ENCODE assay signal across 1 cellular context in the genomic region with DNA sequence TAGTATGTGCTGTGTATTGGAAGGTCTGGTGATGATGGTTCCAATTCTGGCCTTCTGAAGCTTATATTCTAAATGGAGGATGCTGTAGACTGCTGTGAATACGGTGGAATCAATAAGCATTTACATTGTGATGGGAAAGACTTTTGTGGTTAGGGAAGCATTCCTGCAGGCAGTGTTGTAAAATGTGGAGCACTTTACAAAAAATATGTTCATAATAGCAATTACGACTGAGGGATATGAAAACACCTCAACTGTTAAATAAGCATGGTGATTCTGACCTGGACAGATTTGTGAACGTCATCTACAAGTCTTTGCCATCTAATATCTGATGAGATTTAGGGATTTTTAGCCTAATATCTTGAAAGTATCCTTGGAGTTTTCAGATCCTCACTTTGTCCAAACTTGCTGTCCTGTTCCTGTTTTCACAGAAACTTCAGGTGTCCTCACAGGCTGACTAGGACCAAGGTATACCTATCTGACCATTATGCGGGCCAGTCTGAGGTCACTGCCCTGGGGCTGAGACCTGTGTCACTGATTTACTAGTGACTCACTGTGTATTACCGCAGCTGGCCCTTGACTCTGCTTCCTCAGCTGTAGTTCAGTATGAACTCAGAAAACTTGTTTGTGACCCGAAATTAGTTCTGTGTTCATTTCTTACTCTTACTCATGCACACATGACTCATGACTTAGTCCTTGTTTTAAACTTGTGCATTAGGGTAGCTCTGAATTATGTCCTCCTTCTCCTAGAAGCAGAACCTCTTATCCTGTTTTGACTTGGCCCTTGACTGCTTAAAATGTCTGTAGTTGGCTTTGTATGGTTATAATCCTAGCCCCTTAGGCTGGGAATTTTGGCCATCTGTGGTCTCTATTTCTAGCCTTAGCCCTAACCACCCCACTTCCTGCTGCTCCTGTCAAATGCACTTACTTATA.
A peak's percentile ranks its signal among the peaks of the same experiment; 100 is the strongest.
TF ChIP-seq lines count a peak whose summit lies in the region.

No MANE protein-coding gene starts in this region.

TF ChIP-seq in HepG2, 621 proteins besides CTCF, POLR2A, EP300 and RAD21 (continued from another document):
- TF ChIP-seq, protein P1, sequence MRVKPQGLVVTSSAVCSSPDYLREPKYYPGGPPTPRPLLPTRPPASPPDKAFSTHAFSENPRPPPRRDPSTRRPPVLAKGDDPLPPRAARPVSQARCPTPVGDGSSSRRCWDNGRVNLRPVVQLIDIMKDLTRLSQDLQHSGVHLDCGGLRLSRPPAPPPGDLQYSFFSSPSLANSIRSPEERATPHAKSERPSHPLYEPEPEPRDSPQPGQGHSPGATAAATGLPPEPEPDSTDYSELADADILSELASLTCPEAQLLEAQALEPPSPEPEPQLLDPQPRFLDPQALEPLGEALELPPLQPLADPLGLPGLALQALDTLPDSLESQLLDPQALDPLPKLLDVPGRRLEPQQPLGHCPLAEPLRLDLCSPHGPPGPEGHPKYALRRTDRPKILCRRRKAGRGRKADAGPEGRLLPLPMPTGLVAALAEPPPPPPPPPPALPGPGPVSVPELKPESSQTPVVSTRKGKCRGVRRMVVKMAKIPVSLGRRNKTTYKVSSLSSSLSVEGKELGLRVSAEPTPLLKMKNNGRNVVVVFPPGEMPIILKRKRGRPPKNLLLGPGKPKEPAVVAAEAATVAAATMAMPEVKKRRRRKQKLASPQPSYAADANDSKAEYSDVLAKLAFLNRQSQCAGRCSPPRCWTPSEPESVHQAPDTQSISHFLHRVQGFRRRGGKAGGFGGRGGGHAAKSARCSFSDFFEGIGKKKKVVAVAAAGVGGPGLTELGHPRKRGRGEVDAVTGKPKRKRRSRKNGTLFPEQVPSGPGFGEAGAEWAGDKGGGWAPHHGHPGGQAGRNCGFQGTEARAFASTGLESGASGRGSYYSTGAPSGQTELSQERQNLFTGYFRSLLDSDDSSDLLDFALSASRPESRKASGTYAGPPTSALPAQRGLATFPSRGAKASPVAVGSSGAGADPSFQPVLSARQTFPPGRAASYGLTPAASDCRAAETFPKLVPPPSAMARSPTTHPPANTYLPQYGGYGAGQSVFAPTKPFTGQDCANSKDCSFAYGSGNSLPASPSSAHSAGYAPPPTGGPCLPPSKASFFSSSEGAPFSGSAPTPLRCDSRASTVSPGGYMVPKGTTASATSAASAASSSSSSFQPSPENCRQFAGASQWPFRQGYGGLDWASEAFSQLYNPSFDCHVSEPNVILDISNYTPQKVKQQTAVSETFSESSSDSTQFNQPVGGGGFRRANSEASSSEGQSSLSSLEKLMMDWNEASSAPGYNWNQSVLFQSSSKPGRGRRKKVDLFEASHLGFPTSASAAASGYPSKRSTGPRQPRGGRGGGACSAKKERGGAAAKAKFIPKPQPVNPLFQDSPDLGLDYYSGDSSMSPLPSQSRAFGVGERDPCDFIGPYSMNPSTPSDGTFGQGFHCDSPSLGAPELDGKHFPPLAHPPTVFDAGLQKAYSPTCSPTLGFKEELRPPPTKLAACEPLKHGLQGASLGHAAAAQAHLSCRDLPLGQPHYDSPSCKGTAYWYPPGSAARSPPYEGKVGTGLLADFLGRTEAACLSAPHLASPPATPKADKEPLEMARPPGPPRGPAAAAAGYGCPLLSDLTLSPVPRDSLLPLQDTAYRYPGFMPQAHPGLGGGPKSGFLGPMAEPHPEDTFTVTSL (CRISPR knock-in tag; IDR thresholded peaks at IDR 0.05; ENCODE audit: borderline replicate concordance), result peak; percentile 91
- peak; percentile 63 for TF ChIP-seq STAG1 (CRISPR knock-in tag; IDR thresholded peaks at IDR 0.05)
- TF ChIP-seq MEIS2 (CRISPR knock-in tag; IDR thresholded peaks at IDR 0.05), result 0 out of 2 replicates have a peak, but pooled peaks have one; percentile 35
- TF ChIP-seq, protein P2, sequence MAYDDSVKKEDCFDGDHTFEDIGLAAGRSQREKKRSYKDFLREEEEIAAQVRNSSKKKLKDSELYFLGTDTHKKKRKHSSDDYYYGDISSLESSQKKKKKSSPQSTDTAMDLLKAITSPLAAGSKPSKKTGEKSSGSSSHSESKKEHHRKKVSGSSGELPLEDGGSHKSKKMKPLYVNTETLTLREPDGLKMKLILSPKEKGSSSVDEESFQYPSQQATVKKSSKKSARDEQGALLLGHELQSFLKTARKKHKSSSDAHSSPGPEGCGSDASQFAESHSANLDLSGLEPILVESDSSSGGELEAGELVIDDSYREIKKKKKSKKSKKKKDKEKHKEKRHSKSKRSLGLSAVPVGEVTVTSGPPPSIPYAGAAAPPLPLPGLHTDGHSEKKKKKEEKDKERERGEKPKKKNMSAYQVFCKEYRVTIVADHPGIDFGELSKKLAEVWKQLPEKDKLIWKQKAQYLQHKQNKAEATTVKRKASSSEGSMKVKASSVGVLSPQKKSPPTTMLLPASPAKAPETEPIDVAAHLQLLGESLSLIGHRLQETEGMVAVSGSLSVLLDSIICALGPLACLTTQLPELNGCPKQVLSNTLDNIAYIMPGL (CRISPR knock-in tag; IDR thresholded peaks at IDR 0.05; ENCODE audit: borderline replicate concordance in 1 of 2, low read depth in 1 of 2), result 0 out of 4 replicates have a peak, but pooled peaks of 1 of the 2 experiments have one; percentile 12
- peak; percentile 73 for TF ChIP-seq NR2F2 (IDR thresholded peaks at IDR 0.05; ENCODE audit: borderline replicate concordance, low read depth)
- no peak for TF ChIP-seq RAD51 (IDR thresholded peaks at IDR 0.05; ENCODE audit: borderline replicate concordance)
- no peak for TF ChIP-seq FOXA1 (IDR thresholded peaks at IDR 0.05)
- peak; percentile 44 for TF ChIP-seq FOXA1 (CRISPR knock-in tag; IDR thresholded peaks at IDR 0.05)
- peak; percentile 22; the same call in 1 of the 2 replicates for TF ChIP-seq HNF4G (IDR thresholded peaks at IDR 0.05; ENCODE audit: borderline replicate concordance, low read depth, low read length)
- no peak for TF ChIP-seq HNF4G (CRISPR knock-in tag; IDR thresholded peaks at IDR 0.05; ENCODE audit: borderline replicate concordance, low read depth)
- TF ChIP-seq POGZ (CRISPR knock-in tag; IDR thresholded peaks at IDR 0.05), result peak; percentile 96
- TF ChIP-seq EZH2 (conservative IDR thresholded peaks at IDR 0.05; ENCODE audit: low read depth, low read length), result no peak
- TF ChIP-seq SOX5 (CRISPR knock-in tag; IDR thresholded peaks at IDR 0.05; ENCODE audit: borderline replicate concordance), result peak; percentile 81
- TF ChIP-seq AHR (CRISPR knock-in tag; IDR thresholded peaks at IDR 0.05), result no peak
- TF ChIP-seq, protein P3, sequence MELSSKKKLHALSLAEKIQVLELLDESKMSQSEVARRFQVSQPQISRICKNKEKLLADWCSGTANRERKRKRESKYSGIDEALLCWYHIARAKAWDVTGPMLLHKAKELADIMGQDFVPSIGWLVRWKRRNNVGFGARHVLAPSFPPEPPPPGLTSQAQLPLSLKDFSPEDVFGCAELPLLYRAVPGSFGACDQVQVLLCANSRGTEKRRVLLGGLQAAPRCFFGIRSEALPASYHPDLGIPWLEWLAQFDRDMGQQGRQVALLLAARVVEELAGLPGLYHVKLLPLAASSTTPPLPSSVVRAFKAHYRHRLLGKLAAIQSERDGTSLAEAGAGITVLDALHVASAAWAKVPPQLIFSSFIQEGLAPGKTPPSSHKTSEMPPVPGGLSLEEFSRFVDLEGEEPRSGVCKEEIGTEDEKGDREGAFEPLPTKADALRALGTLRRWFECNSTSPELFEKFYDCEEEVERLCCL (CRISPR knock-in tag; IDR thresholded peaks at IDR 0.05; ENCODE audit: borderline replicate concordance), result no peak
- TF ChIP-seq TBL1XR1 (IDR thresholded peaks at IDR 0.05; ENCODE audit: borderline replicate concordance, low read length, partially characterized antibody), result no peak
- TF ChIP-seq ATF1 (CRISPR knock-in tag; IDR thresholded peaks at IDR 0.05), result no peak
- TF ChIP-seq RXRB (CRISPR knock-in tag; IDR thresholded peaks at IDR 0.05; ENCODE audit: borderline replicate concordance), result peak; percentile 98
- TF ChIP-seq, protein P4, sequence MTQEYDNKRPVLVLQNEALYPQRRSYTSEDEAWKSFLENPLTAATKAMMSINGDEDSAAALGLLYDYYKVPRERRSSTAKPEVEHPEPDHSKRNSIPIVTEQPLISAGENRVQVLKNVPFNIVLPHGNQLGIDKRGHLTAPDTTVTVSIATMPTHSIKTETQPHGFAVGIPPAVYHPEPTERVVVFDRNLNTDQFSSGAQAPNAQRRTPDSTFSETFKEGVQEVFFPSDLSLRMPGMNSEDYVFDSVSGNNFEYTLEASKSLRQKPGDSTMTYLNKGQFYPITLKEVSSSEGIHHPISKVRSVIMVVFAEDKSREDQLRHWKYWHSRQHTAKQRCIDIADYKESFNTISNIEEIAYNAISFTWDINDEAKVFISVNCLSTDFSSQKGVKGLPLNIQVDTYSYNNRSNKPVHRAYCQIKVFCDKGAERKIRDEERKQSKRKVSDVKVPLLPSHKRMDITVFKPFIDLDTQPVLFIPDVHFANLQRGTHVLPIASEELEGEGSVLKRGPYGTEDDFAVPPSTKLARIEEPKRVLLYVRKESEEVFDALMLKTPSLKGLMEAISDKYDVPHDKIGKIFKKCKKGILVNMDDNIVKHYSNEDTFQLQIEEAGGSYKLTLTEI (CRISPR knock-in tag; conservative IDR thresholded peaks at IDR 0.05), result no peak
- peak; percentile 96 for TF ChIP-seq HOMEZ (CRISPR knock-in tag; IDR thresholded peaks at IDR 0.05; ENCODE audit: low read depth)
- 0 out of 2 replicates have a peak, but pooled peaks have one; percentile 40 for TF ChIP-seq ZSCAN9 (CRISPR knock-in tag; IDR thresholded peaks at IDR 0.05; ENCODE audit: borderline replicate concordance)
- TF ChIP-seq HDAC2 (CRISPR knock-in tag; IDR thresholded peaks at IDR 0.05), result peak; percentile 75
- no peak for TF ChIP-seq GMEB1 (CRISPR knock-in tag; IDR thresholded peaks at IDR 0.05; ENCODE audit: borderline replicate concordance)
- TF ChIP-seq REPIN1 (CRISPR knock-in tag; IDR thresholded peaks at IDR 0.05; ENCODE audit: borderline replicate concordance, low read depth), result no peak
- TF ChIP-seq ARID3A (IDR thresholded peaks at IDR 0.05; ENCODE audit: low read depth, low read length), result peak; percentile 43; the same call in 1 of the 2 replicates
- TF ChIP-seq ZNF331 (CRISPR knock-in tag; IDR thresholded peaks at IDR 0.05), result peak; percentile 75; the same call in 1 of the 2 replicates
- TF ChIP-seq GABPB1 (CRISPR knock-in tag; IDR thresholded peaks at IDR 0.05), result 0 out of 2 replicates have a peak, but pooled peaks have one; percentile 34
- peak; percentile 82; the same call in 1 of the 2 replicates for TF ChIP-seq ZNF292 (CRISPR knock-in tag; IDR thresholded peaks at IDR 0.05; ENCODE audit: borderline replicate concordance, low read depth)
- TF ChIP-seq POLR2G (IDR thresholded peaks at IDR 0.05; ENCODE audit: low read depth, low read length), result peak; percentile 35; the same call in 1 of the 2 replicates
- no peak for TF ChIP-seq TFDP1 (CRISPR knock-in tag; IDR thresholded peaks at IDR 0.05; ENCODE audit: borderline replicate concordance)
- TF ChIP-seq ZSCAN5A (CRISPR knock-in tag; IDR thresholded peaks at IDR 0.05; ENCODE audit: borderline replicate concordance), result no peak
- TF ChIP-seq KDM2A (CRISPR knock-in tag; IDR thresholded peaks at IDR 0.05; ENCODE audit: borderline replicate concordance, low read depth), result peak; percentile 34; the same call in 1 of the 2 replicates
- peak; percentile 75 for TF ChIP-seq PPARG (CRISPR knock-in tag; conservative IDR thresholded peaks at IDR 0.05)
TF ChIP-seq in HepG2: peak in this region for 165.
